In the genomic region with DNA sequence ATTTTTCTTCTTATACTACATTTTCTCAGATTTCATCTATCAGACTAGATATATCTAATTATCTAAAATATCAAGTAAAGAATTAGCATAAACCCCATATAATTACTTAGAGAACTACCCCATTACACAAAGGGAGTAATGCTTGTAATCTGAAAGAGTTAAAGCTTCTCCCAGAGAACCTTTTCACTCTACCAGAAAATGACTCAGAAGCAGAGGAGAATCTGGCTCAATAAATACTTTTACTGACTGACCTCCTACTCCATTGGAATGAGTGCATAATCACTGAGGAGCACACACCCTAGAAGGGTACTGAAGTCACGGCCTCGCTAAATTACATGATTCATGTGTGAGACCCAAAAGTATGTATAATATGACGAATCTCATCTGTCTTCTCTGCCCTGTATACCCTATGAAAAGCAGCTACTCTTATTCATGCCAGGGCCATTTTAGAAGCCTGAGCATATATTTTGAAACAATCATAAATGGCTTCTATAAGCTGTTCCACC, we compare ENCODE assay signal across 9 cellular contexts. TPM values are rescaled to one million over a fixed set of nuclear protein-coding genes. Genes with fewer than 3 reads are reported as not detected.
DNase-seq lines count a peak whose midpoint lies in the region; ATAC-seq and TF ChIP-seq lines count a peak whose summit lies in the region.
"Had no signal": no experiment of that assay in that cellular context is flagged by ENCODE, and none has a peak within 500 bp of the region (broad histone marks: within the 10 kb centered on the region; RNA-seq: fewer than 3 reads in every experiment).

No MANE protein-coding gene starts in this region.

- H3K4me3 ChIP-seq in HCT116 (replicated peaks in 1 of 2; ENCODE audit: low read depth in 1 of 2, low read length in 2 of 2), result peak overlapping the region; percentile 1 to 42
- no peak overlapping the region for H3K4me3 ChIP-seq in right cardiac atrium (ENCODE audit: low read length)

- peaks cover 74 to 89% of the 10 kb centered on the region in 2 experiments for H3K4me1 ChIP-seq in HCT116 (ENCODE audit: control insufficient read depth in 1 of 2, insufficient read depth in 2 of 2, low read length in 2 of 2)
- peaks cover 11% of the 10 kb centered on the region for H3K4me1 ChIP-seq in right cardiac atrium (ENCODE audit: control insufficient read depth, insufficient read depth, low read length)

- no peak for TF ChIP-seq CTCF in HCT116 (IDR thresholded peaks at IDR 0.05 in 2 of 3, conservative IDR thresholded peaks at IDR 0.05 in 1 of 3; ENCODE audit: borderline replicate concordance in 1 of 3, insufficient read depth in 1 of 3, low read depth in 2 of 3, low read length in 2 of 3)

- no peaks in the 10 kb centered on the region for H3K9me2 ChIP-seq in HCT116 (ENCODE audit: insufficient read depth)

- no peak for TF ChIP-seq POLR2A in HCT116 (IDR thresholded peaks at IDR 0.05; ENCODE audit: borderline replicate concordance, extremely low read depth, insufficient read depth, insufficient read length)

- H3K9me3 ChIP-seq in HCT116 (ENCODE audit: control insufficient read depth in 1 of 2, insufficient read depth in 1 of 2, low read depth in 1 of 2, low read length in 2 of 2), result no peaks in the 10 kb centered on the region
- no peaks in the 10 kb centered on the region for H3K9me3 ChIP-seq in right cardiac atrium (ENCODE audit: control insufficient read depth, low read length)

- peak overlapping the region; percentile 72 for H3K4me2 ChIP-seq in HCT116 (ENCODE audit: low read length)

- no peaks in the 10 kb centered on the region for H4K20me1 ChIP-seq in HCT116 (ENCODE audit: insufficient read depth)

- CTCF ChIA-PET in HCT116 (lab: Charles Lee), result interaction anchor here (1.3 to 1.4 kb wide), 2 partner anchors 69 to 131 kb away, joined by 3 to 6 read pairs; no protein-coding TSS in a partner anchor

- no peak overlapping the region for H2AFZ ChIP-seq in HCT116 (ENCODE audit: low read depth, low read length, poor library complexity, severe bottlenecking)

- peak overlapping the region; percentile 92 for H3K27ac ChIP-seq in HCT116 (ENCODE audit: low read depth, low read length)
- H3K27ac ChIP-seq in angular gyrus (ENCODE audit: low read depth, low read length), result peak overlapping the region; percentile 30
- peak overlapping the region; percentile 12 for H3K27ac ChIP-seq in right cardiac atrium (ENCODE audit: low read length)

- peak; percentile 36 for TF ChIP-seq RAD21 in HCT116 (IDR thresholded peaks at IDR 0.05; ENCODE audit: low read depth)

- peak; percentile 82 for ATAC-seq in HCT116
- ATAC-seq in right cardiac atrium, result peak; percentile 86 to 96
- ATAC-seq in HG03342 (IDR thresholded peaks at IDR 0.05; ENCODE audit: unreplicated experiment), result no peak
- no peak for ATAC-seq in GM18498 (IDR thresholded peaks at IDR 0.05; ENCODE audit: unreplicated experiment)

- intact Hi-C loops in HCT116 (cut with micrococcal nuclease), result no loop called here
- intact Hi-C loops in right cardiac atrium (cut with DNase I), result no loop called here

- H3K27me3 ChIP-seq in HCT116 (ENCODE audit: insufficient read depth, low read length) (no peaks in the 10 kb centered on the region), right cardiac atrium (ENCODE audit: control insufficient read depth, insufficient read depth) (no peaks in the 10 kb centered on the region)

- WGBS in right cardiac atrium, result 41% methylated on average over 3 of the region's 3 CpGs

- H3K9ac ChIP-seq in HCT116 (ENCODE audit: low read length), result peak overlapping the region; percentile 58

- peak; percentile 86 for DNase-seq in HCT116 (ENCODE audit: low read depth, low spot score)
- DNase-seq in right cardiac atrium, result peak in 1 of 3 donors; percentile 22
- DNase-seq in stromal cell of bone marrow (ENCODE audit: low read depth), result peak; percentile 91
- no peak for DNase-seq in effector CD4-positive, alpha-beta T cell
- no peak for DNase-seq in C1 segment of cervical spinal cord (lab: John Stamatoyannopoulos, UW)
- DNase-seq: activated effector memory CD4-positive, alpha-beta T cell treated with Interleukin-2 at 50 U/mL for 16 hours had no signal

- RAD21 ChIA-PET in HCT116 (lab: Charles Lee; ENCODE audit: low non-redundant PET in 1 of 2, low total read pairs in 2 of 2, uncharacterized antibody in 2 of 2, unreplicated experiment in 2 of 2), result no interaction called here

- peaks cover 100% of the 10 kb centered on the region for H3K79me2 ChIP-seq in HCT116 (ENCODE audit: insufficient read depth, low read length)

- BruUV-seq in HCT116 (replicated peaks; lab: Mats Ljungman, UMichigan), result no TSS peak

- POLR2A ChIA-PET in HCT116 (lab: Charles Lee), result interaction anchor here (1.6 to 2.2 kb wide), 2 partner anchors 10 to 29 kb away, joined by 9 read pairs; no protein-coding TSS in a partner anchor

- peaks cover 0 to 3% of the 10 kb centered on the region in 2 experiments; a peak in 1 of 4 replicates for H3K36me3 ChIP-seq in HCT116 (ENCODE audit: control insufficient read depth in 1 of 2, insufficient read depth in 2 of 2, low read length in 2 of 2)

TF ChIP-seq in HCT116, 20 proteins besides CTCF, POLR2A, EP300 and RAD21 (continues in another document):
- TF ChIP-seq SP1 (IDR thresholded peaks at IDR 0.05; ENCODE audit: low read depth), result peak; percentile 86
- no peak for TF ChIP-seq ELF1 (IDR thresholded peaks at IDR 0.05; ENCODE audit: borderline replicate concordance, low read depth)
- TF ChIP-seq, protein P1, sequence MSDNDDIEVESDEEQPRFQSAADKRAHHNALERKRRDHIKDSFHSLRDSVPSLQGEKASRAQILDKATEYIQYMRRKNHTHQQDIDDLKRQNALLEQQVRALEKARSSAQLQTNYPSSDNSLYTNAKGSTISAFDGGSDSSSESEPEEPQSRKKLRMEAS (IDR thresholded peaks at IDR 0.05), result no peak; the same call in 1 of the 2 replicates
- TF ChIP-seq, protein P2, sequence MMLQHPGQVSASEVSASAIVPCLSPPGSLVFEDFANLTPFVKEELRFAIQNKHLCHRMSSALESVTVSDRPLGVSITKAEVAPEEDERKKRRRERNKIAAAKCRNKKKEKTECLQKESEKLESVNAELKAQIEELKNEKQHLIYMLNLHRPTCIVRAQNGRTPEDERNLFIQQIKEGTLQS (IDR thresholded peaks at IDR 0.05), result no peak
- no peak for TF ChIP-seq EZH2phosphoT487 (IDR thresholded peaks at IDR 0.05; ENCODE audit: borderline replicate concordance)
- TF ChIP-seq, protein P3, sequence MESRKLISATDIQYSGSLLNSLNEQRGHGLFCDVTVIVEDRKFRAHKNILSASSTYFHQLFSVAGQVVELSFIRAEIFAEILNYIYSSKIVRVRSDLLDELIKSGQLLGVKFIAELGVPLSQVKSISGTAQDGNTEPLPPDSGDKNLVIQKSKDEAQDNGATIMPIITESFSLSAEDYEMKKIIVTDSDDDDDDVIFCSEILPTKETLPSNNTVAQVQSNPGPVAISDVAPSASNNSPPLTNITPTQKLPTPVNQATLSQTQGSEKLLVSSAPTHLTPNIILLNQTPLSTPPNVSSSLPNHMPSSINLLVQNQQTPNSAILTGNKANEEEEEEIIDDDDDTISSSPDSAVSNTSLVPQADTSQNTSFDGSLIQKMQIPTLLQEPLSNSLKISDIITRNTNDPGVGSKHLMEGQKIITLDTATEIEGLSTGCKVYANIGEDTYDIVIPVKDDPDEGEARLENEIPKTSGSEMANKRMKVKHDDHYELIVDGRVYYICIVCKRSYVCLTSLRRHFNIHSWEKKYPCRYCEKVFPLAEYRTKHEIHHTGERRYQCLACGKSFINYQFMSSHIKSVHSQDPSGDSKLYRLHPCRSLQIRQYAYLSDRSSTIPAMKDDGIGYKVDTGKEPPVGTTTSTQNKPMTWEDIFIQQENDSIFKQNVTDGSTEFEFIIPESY (IDR thresholded peaks at IDR 0.05; ENCODE audit: extremely low read depth, insufficient replicate concordance, low read length), result no peak
- peak; percentile 35; the same call in 1 of the 2 replicates for TF ChIP-seq SIN3A (IDR thresholded peaks at IDR 0.05; ENCODE audit: low read depth)
- peak; percentile 84 for TF ChIP-seq CBX3 (IDR thresholded peaks at IDR 0.05; ENCODE audit: low read depth)
- TF ChIP-seq TCF7L2 (IDR thresholded peaks at IDR 0.05; ENCODE audit: borderline replicate concordance, extremely low read depth, insufficient read depth, insufficient read length), result no peak
- TF ChIP-seq, protein P4, sequence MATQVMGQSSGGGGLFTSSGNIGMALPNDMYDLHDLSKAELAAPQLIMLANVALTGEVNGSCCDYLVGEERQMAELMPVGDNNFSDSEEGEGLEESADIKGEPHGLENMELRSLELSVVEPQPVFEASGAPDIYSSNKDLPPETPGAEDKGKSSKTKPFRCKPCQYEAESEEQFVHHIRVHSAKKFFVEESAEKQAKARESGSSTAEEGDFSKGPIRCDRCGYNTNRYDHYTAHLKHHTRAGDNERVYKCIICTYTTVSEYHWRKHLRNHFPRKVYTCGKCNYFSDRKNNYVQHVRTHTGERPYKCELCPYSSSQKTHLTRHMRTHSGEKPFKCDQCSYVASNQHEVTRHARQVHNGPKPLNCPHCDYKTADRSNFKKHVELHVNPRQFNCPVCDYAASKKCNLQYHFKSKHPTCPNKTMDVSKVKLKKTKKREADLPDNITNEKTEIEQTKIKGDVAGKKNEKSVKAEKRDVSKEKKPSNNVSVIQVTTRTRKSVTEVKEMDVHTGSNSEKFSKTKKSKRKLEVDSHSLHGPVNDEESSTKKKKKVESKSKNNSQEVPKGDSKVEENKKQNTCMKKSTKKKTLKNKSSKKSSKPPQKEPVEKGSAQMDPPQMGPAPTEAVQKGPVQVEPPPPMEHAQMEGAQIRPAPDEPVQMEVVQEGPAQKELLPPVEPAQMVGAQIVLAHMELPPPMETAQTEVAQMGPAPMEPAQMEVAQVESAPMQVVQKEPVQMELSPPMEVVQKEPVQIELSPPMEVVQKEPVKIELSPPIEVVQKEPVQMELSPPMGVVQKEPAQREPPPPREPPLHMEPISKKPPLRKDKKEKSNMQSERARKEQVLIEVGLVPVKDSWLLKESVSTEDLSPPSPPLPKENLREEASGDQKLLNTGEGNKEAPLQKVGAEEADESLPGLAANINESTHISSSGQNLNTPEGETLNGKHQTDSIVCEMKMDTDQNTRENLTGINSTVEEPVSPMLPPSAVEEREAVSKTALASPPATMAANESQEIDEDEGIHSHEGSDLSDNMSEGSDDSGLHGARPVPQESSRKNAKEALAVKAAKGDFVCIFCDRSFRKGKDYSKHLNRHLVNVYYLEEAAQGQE (IDR thresholded peaks at IDR 0.05; ENCODE audit: low read depth), result no peak
- TF ChIP-seq POLR2AphosphoS5 (IDR thresholded peaks at IDR 0.05; ENCODE audit: low read depth, low read length), result peak; percentile 55
- TF ChIP-seq JUND (IDR thresholded peaks at IDR 0.05), result peak; percentile 84
- TF ChIP-seq YY1 (IDR thresholded peaks at IDR 0.05; ENCODE audit: extremely low read depth, insufficient replicate concordance, low read depth, low read length), result peak; percentile 53
- TF ChIP-seq ZFX (IDR thresholded peaks at IDR 0.05), result no peak
- peak; percentile 88 for TF ChIP-seq FOSL1 (IDR thresholded peaks at IDR 0.05; ENCODE audit: low read depth)
- TF ChIP-seq EZH2 (IDR thresholded peaks at IDR 0.05), result no peak
- no peak for TF ChIP-seq ZNF274 (IDR thresholded peaks at IDR 0.05; ENCODE audit: low read depth, low read length)

RNA-seq across cellular contexts. Expression of a gene that starts 32.8 kb away (rescaled TPM):
- total RNA-seq in HCT116 (2021; ENCODE audit: unreplicated experiment), result 60.3 TPM
- polyA plus RNA-seq in HCT116 (2012), result 25.2 and 36.2 TPM in 2 replicates
- 10 to 100 TPM in 1 of 4 donors, 1 to 10 TPM in 3; 7.6 to 10.0 (median 8.0) TPM for total RNA-seq in right cardiac atrium
- polyA plus RNA-seq in right cardiac atrium, result 5.5 TPM

Comparison
In these comparisons a context has a peak if more than half of its experiments do, and no peak if none do; other contexts are left out.
1. ATAC-seq: peak in HCT116 (single experiment) and right cardiac atrium (2 of 2); none in HG03342 (single experiment) and GM18498 (single experiment).
2. DNase-seq: peak in HCT116 (single experiment) and stromal cell of bone marrow (single experiment); none in effector CD4-positive, alpha-beta T cell (single experiment) and C1 segment of cervical spinal cord (0 of 14).
3. H3K27ac ChIP-seq: peak in every context shown above with its lines; median percentile 92 in HCT116; 30 in angular gyrus; 12 in right cardiac atrium.